Comparison of ENCODE assay signal across 1 cellular context in genomic region chr3:191961529-191961928, GRCh38.
TF ChIP-seq lines count a peak whose summit lies in the region.

No MANE protein-coding gene starts in this region.

TF ChIP-seq in H1, 55 proteins besides CTCF, POLR2A, EP300 and RAD21 (continued from another document):
- TF ChIP-seq CHD7 (IDR thresholded peaks at IDR 0.05; ENCODE audit: insufficient replicate concordance, low read length) (no peak), TAF1 (IDR thresholded peaks at IDR 0.05; ENCODE audit: low read depth, low read length) (no peak), HDAC6 (IDR thresholded peaks at IDR 0.05; ENCODE audit: low read depth, low read length) (no peak)
